ENCODE assay signal across 35 cellular contexts in genomic region chrX:102580891-102581290, GRCh38.
"Had no signal": no experiment of that assay in that cellular context is flagged by ENCODE, and none has a peak within 500 bp of the region (broad histone marks: within the 10 kb centered on the region; RNA-seq: fewer than 3 reads in every experiment).

No MANE protein-coding gene starts in this region.

- DNase-seq: activated B cell treated with CpG ODN at 0.5 μM for 24 hours; activated CD4-positive, alpha-beta memory T cell treated with anti-CD3 and anti-CD28 coated beads, Interleukin-2, amount 10 ng/mL, durations not matched to agents 7 days and 5 days; activated CD4-positive, alpha-beta T cell treated with anti-CD3 and anti-CD28 coated beads for 1 hour; activated CD4-positive, alpha-beta T cell treated with anti-CD3 and anti-CD28 coated beads for 48 hours; activated CD8-positive, alpha-beta memory T cell treated with anti-CD3 and anti-CD28 coated beads for 24 hours; activated CD8-positive, alpha-beta memory T cell treated with anti-CD3 and anti-CD28 coated beads, Interleukin-2, amount 10 ng/mL, durations not matched to agents 7 days and 5 days; activated CD8-positive, alpha-beta memory T cell treated with anti-CD3 and anti-CD28 coated beads, Interleukin-2, amount 50 U/mL, for 48 hours; activated effector memory CD4-positive, alpha-beta T cell treated with Interleukin-2 at 50 U/mL for 16 hours; activated naive CD4-positive, alpha-beta T cell treated with anti-CD3 and anti-CD28 coated beads, Interleukin-2, amount 10 ng/mL, durations not matched to agents 7 days and 5 days; activated naive CD8-positive, alpha-beta T cell treated with anti-CD3 and anti-CD28 coated beads for 36 hours; activated T-cell treated with anti-CD3 and anti-CD28 coated beads, Interleukin-2, amount 50 U/mL, for 48 hours; amniotic stem cell; aorta; brain microvascular endothelial cell; central memory CD4-positive, alpha-beta T cell; MG63; NCI-H1048; NCI-H1105 treated with DMSO at 0.1 percent for 48 hours; NCI-H1436; NCI-H1694; NCI-H1930; NCI-H2107; NCI-H2171; NCI-H510A; NCI-H526; NCI-H748 treated with DMSO at 0.1 percent for 48 hours; NK-92 treated with Interleukin-12 subunit alpha and Interleukin-12 subunit beta, amount 100 ng/mL, for 24 hours; PC-9; SIG-M5; SW 1271; T-helper 1 cell; T-helper 2 cell; T-helper 9 cell had no signal

- ATAC-seq: activated CD8-positive, alpha-beta memory T cell treated with anti-CD3 and anti-CD28 coated beads, Interleukin-2, amount 10 ng/mL, durations not matched to agents 7 days and 5 days; Right ventricle myocardium inferior; SK-N-SH treated with all-trans-retinoic acid at 6 μM for 48 hours had no signal

- H3K4me3 ChIP-seq: MG63, PC-9 had no signal
